Comparison of ENCODE assay signal across 1 cellular context in the genomic region with DNA sequence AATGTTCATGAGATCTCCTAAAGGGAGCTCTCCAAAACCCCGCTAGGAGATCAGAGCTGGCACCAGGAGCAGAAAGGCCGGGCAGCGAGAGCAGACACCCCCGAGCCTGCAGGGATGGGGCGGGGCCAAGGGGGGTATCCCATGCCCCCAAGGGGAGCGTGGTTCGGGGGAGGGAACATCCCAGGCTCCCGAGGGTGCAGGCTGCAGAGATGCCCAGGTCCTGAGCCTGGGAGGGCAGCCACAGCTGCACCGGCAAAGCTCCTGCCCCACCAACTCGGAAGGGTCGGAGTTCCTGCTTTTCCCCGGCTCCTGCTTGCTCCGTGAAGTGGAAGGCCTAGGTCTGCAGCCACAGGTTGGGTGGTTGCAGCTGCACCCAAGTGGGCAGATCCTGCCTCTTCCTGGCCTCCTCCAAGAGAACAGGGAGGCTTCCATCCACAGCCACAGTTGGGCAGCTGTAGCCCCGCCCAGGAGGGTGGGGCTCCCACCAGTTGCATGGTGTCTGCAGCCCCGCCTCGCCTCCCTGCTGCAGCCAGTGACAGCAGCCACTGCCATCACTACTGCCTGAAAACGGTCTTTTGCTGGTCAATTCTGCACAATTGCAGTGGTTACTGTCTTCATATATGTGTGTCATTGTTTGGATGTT.
A peak's percentile ranks its signal among the peaks of the same experiment; 100 is the strongest.
TF ChIP-seq lines count a peak whose summit lies in the region.

No MANE protein-coding gene starts in this region.

TF ChIP-seq in K562, 482 proteins besides CTCF, POLR2A, EP300 and RAD21:
- TF ChIP-seq, protein P1, sequence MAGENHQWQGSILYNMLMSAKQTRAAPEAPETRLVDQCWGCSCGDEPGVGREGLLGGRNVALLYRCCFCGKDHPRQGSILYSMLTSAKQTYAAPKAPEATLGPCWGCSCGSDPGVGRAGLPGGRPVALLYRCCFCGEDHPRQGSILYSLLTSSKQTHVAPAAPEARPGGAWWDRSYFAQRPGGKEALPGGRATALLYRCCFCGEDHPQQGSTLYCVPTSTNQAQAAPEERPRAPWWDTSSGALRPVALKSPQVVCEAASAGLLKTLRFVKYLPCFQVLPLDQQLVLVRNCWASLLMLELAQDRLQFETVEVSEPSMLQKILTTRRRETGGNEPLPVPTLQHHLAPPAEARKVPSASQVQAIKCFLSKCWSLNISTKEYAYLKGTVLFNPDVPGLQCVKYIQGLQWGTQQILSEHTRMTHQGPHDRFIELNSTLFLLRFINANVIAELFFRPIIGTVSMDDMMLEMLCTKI (IDR thresholded peaks at IDR 0.05; ENCODE audit: partially characterized antibody): no peak
- no peak for TF ChIP-seq NFE2 (IDR thresholded peaks at IDR 0.05; ENCODE audit: low read depth)
- TF ChIP-seq SRF (CRISPR knock-in tag; IDR thresholded peaks at IDR 0.05): peak in 1 of 2 experiments; percentile 53; a peak in 1 of 4 replicates
- 0 out of 2 replicates have a peak, but pooled peaks have one; percentile 10 for TF ChIP-seq CREM (IDR thresholded peaks at IDR 0.05; ENCODE audit: low read depth)
- no peak for TF ChIP-seq ZNF23 (CRISPR knock-in tag; IDR thresholded peaks at IDR 0.05)
